In genomic region chr5:140246378-140247122, GRCh38 we compare ENCODE assay signal across 11 cellular contexts. TPM values are rescaled to one million over a fixed set of nuclear protein-coding genes. Genes with fewer than 3 reads are reported as not detected.
DNase-seq lines count a peak whose midpoint lies in the region; ATAC-seq and TF ChIP-seq lines count a peak whose summit lies in the region.
"Had no signal": no experiment of that assay in that cellular context is flagged by ENCODE, and none has a peak within 500 bp of the region (broad histone marks: within the 10 kb centered on the region; RNA-seq: fewer than 3 reads in every experiment).

No MANE protein-coding gene starts in this region.

- no peak for TF ChIP-seq POLR2A in uterus (IDR thresholded peaks at IDR 0.05)

- DNase-seq in activated CD4-positive, alpha-beta T cell treated with anti-CD3 and anti-CD28 coated beads, Interleukin-2, amount 10 ng/mL, durations not matched to agents 7 days and 5 days, result no peak
- no peak for DNase-seq in activated CD4-positive, alpha-beta T cell treated with anti-CD3 and anti-CD28 coated beads for 36 hours
- peak; percentile 89 for DNase-seq in dermis blood vessel endothelial cell
- peak; percentile 60 for DNase-seq in medulla oblongata (ENCODE audit: extremely low spot score)
- DNase-seq in uterus, result peak; percentile 71 to 78
- no peak for DNase-seq in NCI-H2081 (lab: John Stamatoyannopoulos, UW)
- no peak for DNase-seq in NK-92 treated with Interleukin-12 subunit alpha and Interleukin-12 subunit beta, amount 100 ng/mL, for 24 hours (lab: John Stamatoyannopoulos, UW)
- DNase-seq: effector memory CD8-positive, alpha-beta T cell; stimulated activated CD4-positive, alpha-beta T cell treated with anti-CD3 and anti-CD28 coated beads, Interleukin-4, amount 100 ng/mL, for 1 hour had no signal

- no peak overlapping the region for H3K4me3 ChIP-seq in uterus
- H3K4me3 ChIP-seq: K562 had no signal

- H3K36me3 ChIP-seq in uterus, result no peaks in the 10 kb centered on the region

- H3K36me3 Mint-ChIP-seq in activated CD4-positive, alpha-beta T cell treated with anti-CD3 and anti-CD28 coated beads, Interleukin-2, amount 10 ng/mL, durations not matched to agents 7 days and 5 days (ENCODE audit: low read depth), result peaks cover 32% of the 10 kb centered on the region
- peaks cover 29% of the 10 kb centered on the region for H3K36me3 Mint-ChIP-seq in activated CD4-positive, alpha-beta T cell treated with anti-CD3 and anti-CD28 coated beads for 36 hours (ENCODE audit: low read depth)

- H3K27ac Mint-ChIP-seq in activated CD4-positive, alpha-beta T cell treated with anti-CD3 and anti-CD28 coated beads, Interleukin-2, amount 10 ng/mL, durations not matched to agents 7 days and 5 days, result peak overlapping the region; percentile 28
- H3K27ac Mint-ChIP-seq in activated CD4-positive, alpha-beta T cell treated with anti-CD3 and anti-CD28 coated beads for 36 hours, result no peak overlapping the region

- CTCF ChIA-PET in activated CD4-positive, alpha-beta T cell treated with anti-CD3 and anti-CD28 coated beads, Interleukin-2, amount 10 ng/mL, durations not matched to agents 7 days and 5 days (lab: Charles Lee), result interaction anchor here (0.7 to 7.6 kb wide), 6 partner anchors 9 to 1073 kb away, joined by 3 to 88 read pairs (median 40); partner anchors contain the start of genes HBEGF and SLC4A9
- CTCF ChIA-PET in activated CD4-positive, alpha-beta T cell treated with anti-CD3 and anti-CD28 coated beads for 36 hours (lab: Charles Lee), result interaction anchor here (0.7 to 21.0 kb wide), 10 partner anchors 10 to 621 kb away, joined by 3 to 616 read pairs (median 7); partner anchors contain the start of gene HBEGF

- H3K27me3 ChIP-seq in uterus, result no peaks in the 10 kb centered on the region

- no peaks in the 10 kb centered on the region for H3K27me3 Mint-ChIP-seq in activated CD4-positive, alpha-beta T cell treated with anti-CD3 and anti-CD28 coated beads, Interleukin-2, amount 10 ng/mL, durations not matched to agents 7 days and 5 days
- H3K27me3 Mint-ChIP-seq in activated CD4-positive, alpha-beta T cell treated with anti-CD3 and anti-CD28 coated beads for 36 hours, result no peaks in the 10 kb centered on the region
- H3K27me3 Mint-ChIP-seq: effector memory CD8-positive, alpha-beta T cell had no signal

- ATAC-seq in activated CD4-positive, alpha-beta T cell treated with anti-CD3 and anti-CD28 coated beads for 36 hours, result no peak
- no peak for ATAC-seq in GM19467 (IDR thresholded peaks at IDR 0.05; ENCODE audit: unreplicated experiment)
- ATAC-seq: effector memory CD8-positive, alpha-beta T cell; K562 had no signal

- peak overlapping the region; percentile 65 to 67 for H3K27ac ChIP-seq in uterus

- no peaks in the 10 kb centered on the region for H3K9me3 ChIP-seq in uterus

- no peak overlapping the region for H3K4me3 Mint-ChIP-seq in activated CD4-positive, alpha-beta T cell treated with anti-CD3 and anti-CD28 coated beads, Interleukin-2, amount 10 ng/mL, durations not matched to agents 7 days and 5 days
- no peak overlapping the region for H3K4me3 Mint-ChIP-seq in activated CD4-positive, alpha-beta T cell treated with anti-CD3 and anti-CD28 coated beads for 36 hours
- H3K4me3 Mint-ChIP-seq: effector memory CD8-positive, alpha-beta T cell had no signal

- H3K9me3 Mint-ChIP-seq in activated CD4-positive, alpha-beta T cell treated with anti-CD3 and anti-CD28 coated beads, Interleukin-2, amount 10 ng/mL, durations not matched to agents 7 days and 5 days, result peaks cover 2% of the 10 kb centered on the region
- no peaks in the 10 kb centered on the region for H3K9me3 Mint-ChIP-seq in activated CD4-positive, alpha-beta T cell treated with anti-CD3 and anti-CD28 coated beads for 36 hours (ENCODE audit: low read depth)
- H3K9me3 Mint-ChIP-seq: effector memory CD8-positive, alpha-beta T cell had no signal

- intact Hi-C loops in activated CD4-positive, alpha-beta T cell treated with anti-CD3 and anti-CD28 coated beads for 36 hours (cut with DNase I, micrococcal nuclease), result no loop called here
- intact Hi-C loops in uterus (cut with DNase I; ENCODE audit: low total_unique reads), result no loop called here

- peaks cover 59% of the 10 kb centered on the region for H3K4me1 Mint-ChIP-seq in activated CD4-positive, alpha-beta T cell treated with anti-CD3 and anti-CD28 coated beads, Interleukin-2, amount 10 ng/mL, durations not matched to agents 7 days and 5 days
- peaks cover 41% of the 10 kb centered on the region for H3K4me1 Mint-ChIP-seq in activated CD4-positive, alpha-beta T cell treated with anti-CD3 and anti-CD28 coated beads for 36 hours

- POLR2A ChIA-PET in activated CD4-positive, alpha-beta T cell treated with anti-CD3 and anti-CD28 coated beads, Interleukin-2, amount 10 ng/mL, durations not matched to agents 7 days and 5 days (lab: Charles Lee), result no interaction called here
- POLR2A ChIA-PET in activated CD4-positive, alpha-beta T cell treated with anti-CD3 and anti-CD28 coated beads for 36 hours (lab: Charles Lee), result no interaction called here

- TF ChIP-seq CTCF in uterus (IDR thresholded peaks at IDR 0.05), result no peak

- H3K4me1 ChIP-seq in uterus, result peaks cover 0 to 4% of the 10 kb centered on the region in 2 donors

RNA-seq across cellular contexts. Expression of gene PFDN1, which starts 56.4 kb away (rescaled TPM):
- total RNA-seq in activated CD4-positive, alpha-beta T cell treated with anti-CD3 and anti-CD28 coated beads, Interleukin-2, amount 10 ng/mL, durations not matched to agents 7 days and 5 days, result 10 to 100 TPM; 60.8 to 70.5 TPM
- 10 to 100 TPM; 52.6 to 63.2 TPM for total RNA-seq in activated CD4-positive, alpha-beta T cell treated with anti-CD3 and anti-CD28 coated beads for 36 hours
- total RNA-seq in dermis blood vessel endothelial cell (72.7 and 99.9 TPM in 2 replicates), uterus (100 to 1,000 TPM in 1 of 4 donors, 10 to 100 TPM in 3; 42.7 to 102 (median 70.9) TPM)

Comparison
In these comparisons a context has a peak if more than half of its experiments do, and no peak if none do; other contexts are left out.
1. DNase-seq: peak in dermis blood vessel endothelial cell (single experiment), medulla oblongata (single experiment) and uterus (2 of 2); none in activated CD4-positive, alpha-beta T cell treated with anti-CD3 and anti-CD28 coated beads, Interleukin-2, amount 10 ng/mL, durations not matched to agents 7 days and 5 days (single experiment), activated CD4-positive, alpha-beta T cell treated with anti-CD3 and anti-CD28 coated beads for 36 hours (single experiment), NCI-H2081 (0 of 2) and NK-92 treated with Interleukin-12 subunit alpha and Interleukin-12 subunit beta, amount 100 ng/mL, for 24 hours (single experiment).